Comparison of ENCODE assay signal across 16 cellular contexts in the genomic region with DNA sequence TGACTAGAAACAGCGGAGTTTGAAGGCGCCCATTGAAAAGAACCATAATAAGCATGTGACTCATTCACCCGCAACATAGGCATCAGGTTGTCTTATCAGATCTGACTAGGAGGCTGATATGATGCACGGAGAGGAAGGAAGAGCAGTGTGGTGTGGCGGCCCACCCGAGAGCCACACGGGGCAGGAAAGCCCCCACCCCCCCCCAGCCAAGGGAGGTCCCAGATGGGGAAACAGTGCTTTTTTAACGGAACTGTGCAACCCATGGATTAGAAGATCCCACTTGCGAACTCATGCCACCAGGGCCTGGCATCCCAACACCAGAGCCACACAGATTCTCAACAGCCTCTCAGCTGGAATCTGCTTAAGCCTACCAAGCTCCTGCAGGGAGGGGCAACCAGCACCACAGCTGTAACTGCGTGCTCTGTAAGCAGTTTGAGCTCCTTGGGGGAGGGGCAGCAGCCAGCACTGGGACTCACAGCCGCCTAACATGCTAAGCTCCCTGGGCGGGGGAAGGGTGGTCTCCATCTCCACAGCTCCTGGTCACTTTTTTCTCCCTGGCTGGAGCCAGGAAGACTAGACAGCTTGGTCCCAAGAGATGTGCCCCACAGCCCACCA.
DNase-seq lines count a peak whose midpoint lies in the region; ATAC-seq and TF ChIP-seq lines count a peak whose summit lies in the region.
"Had no signal": no experiment of that assay in that cellular context is flagged by ENCODE, and none has a peak within 500 bp of the region (broad histone marks: within the 10 kb centered on the region; RNA-seq: fewer than 3 reads in every experiment).

No MANE protein-coding gene starts in this region.

- peaks cover 2% of the 10 kb centered on the region for H3K4me1 Mint-ChIP-seq in glutamatergic neuron (ENCODE audit: low read depth, unreplicated experiment)
- H3K4me1 Mint-ChIP-seq: natural killer cell had no signal

- H3K36me3 ChIP-seq in colonic mucosa (no peaks in the 10 kb centered on the region), smooth muscle cell (ENCODE audit: low read depth) (no peaks in the 10 kb centered on the region)

- H3K27ac ChIP-seq in colonic mucosa = no peak overlapping the region
- H3K27ac ChIP-seq in smooth muscle cell (ENCODE audit: low read depth) = no peak overlapping the region
- H3K27ac ChIP-seq: psoas muscle had no signal

- no peak overlapping the region for H3K4me3 Mint-ChIP-seq in glutamatergic neuron (ENCODE audit: unreplicated experiment)
- H3K4me3 Mint-ChIP-seq: activated T-cell treated with anti-CD3 and anti-CD28 coated beads, Interleukin-2, amount 50 U/mL, for 24 hours; natural killer cell; type B pancreatic cell had no signal

- no peak overlapping the region for H3K27ac Mint-ChIP-seq in glutamatergic neuron (ENCODE audit: unreplicated experiment)
- H3K27ac Mint-ChIP-seq: activated T-cell treated with anti-CD3 and anti-CD28 coated beads, Interleukin-2, amount 50 U/mL, for 24 hours; natural killer cell; type B pancreatic cell had no signal

- intact Hi-C loops in colonic mucosa (cut with DNase I) = no loop called here

- H3K27me3 Mint-ChIP-seq in glutamatergic neuron (ENCODE audit: unreplicated experiment) = peaks cover 3% of the 10 kb centered on the region
- H3K27me3 Mint-ChIP-seq: activated T-cell treated with anti-CD3 and anti-CD28 coated beads, Interleukin-2, amount 50 U/mL, for 24 hours; type B pancreatic cell had no signal

- H3K4me3 ChIP-seq in retinal pigment epithelial cell (ENCODE audit: low read length) = no peak overlapping the region
- H3K4me3 ChIP-seq in colonic mucosa = no peak overlapping the region
- H3K4me3 ChIP-seq in smooth muscle cell = no peak overlapping the region
- H3K4me3 ChIP-seq: psoas muscle had no signal

- peaks cover 5% of the 10 kb centered on the region for H3K9me3 Mint-ChIP-seq in glutamatergic neuron (ENCODE audit: unreplicated experiment)

- no peaks in the 10 kb centered on the region for H3F3A ChIP-seq in smooth muscle cell (ENCODE audit: low read depth)

- H3K9me3 ChIP-seq in colonic mucosa = no peaks in the 10 kb centered on the region
- H3K9me3 ChIP-seq in smooth muscle cell (replicated peaks; ENCODE audit: low read depth) = no peaks in the 10 kb centered on the region
- H3K9me3 ChIP-seq: psoas muscle had no signal

- H3K9ac ChIP-seq in colonic mucosa (ENCODE audit: low read depth in 2 of 2, low read length in 2 of 2) = no peak overlapping the region
- H3K9ac ChIP-seq in smooth muscle cell (ENCODE audit: low read depth) = no peak overlapping the region

- no peak overlapping the region for H3K4me2 ChIP-seq in smooth muscle cell

- no peaks in the 10 kb centered on the region for H4K20me1 ChIP-seq in smooth muscle cell (ENCODE audit: low read depth)

- peaks cover 6% of the 10 kb centered on the region for H3K36me3 Mint-ChIP-seq in glutamatergic neuron (ENCODE audit: unreplicated experiment)
- H3K36me3 Mint-ChIP-seq: natural killer cell had no signal

- no peaks in the 10 kb centered on the region for H3K79me2 ChIP-seq in smooth muscle cell (ENCODE audit: low read depth)

- H2AFZ ChIP-seq in smooth muscle cell (ENCODE audit: low read depth) = no peak overlapping the region

- WGBS in smooth muscle cell (ENCODE audit: low lambda C conversion rate) = 69% methylated on average over 12 of the region's 12 CpGs

- DNase-seq in RPMI7951 (ENCODE audit: low read depth) = peak; percentile 88
- peak; percentile 55 for DNase-seq in glutamatergic neuron
- DNase-seq in retinal pigment epithelial cell (ENCODE audit: low read depth) = peak; percentile 34
- DNase-seq in colonic mucosa = no peak
- no peak for DNase-seq in smooth muscle cell (lab: John Stamatoyannopoulos, UW; ENCODE audit: unreplicated experiment)
- DNase-seq: activated CD4-positive, alpha-beta T cell treated with anti-CD3 and anti-CD28 coated beads, Interleukin-2, amount 50 U/mL, for 4 hours; activated T-cell treated with anti-CD3 and anti-CD28 coated beads, Interleukin-2, amount 50 U/mL, for 24 hours; C1 segment of cervical spinal cord; natural killer cell; NCI-H187; NCI-H446; psoas muscle; stimulated activated naive CD4-positive, alpha-beta T cell had no signal

- H3K4me1 ChIP-seq in colonic mucosa = no peaks in the 10 kb centered on the region
- no peaks in the 10 kb centered on the region for H3K4me1 ChIP-seq in smooth muscle cell (ENCODE audit: low read depth)
- H3K4me1 ChIP-seq: psoas muscle had no signal

- ATAC-seq in HG03354 (IDR thresholded peaks at IDR 0.05; ENCODE audit: poor library complexity, severe bottlenecking, unreplicated experiment) (peak; percentile 58), HG02759 (IDR thresholded peaks at IDR 0.05; ENCODE audit: unreplicated experiment) (no peak)
- ATAC-seq: psoas muscle had no signal

- TF ChIP-seq CTCF in glutamatergic neuron (IDR thresholded peaks at IDR 0.05; ENCODE audit: partially characterized antibody, unreplicated experiment) = no peak
- no peak for TF ChIP-seq CTCF in retinal pigment epithelial cell (conservative IDR thresholded peaks at IDR 0.05; ENCODE audit: low read depth, low read length)
- no peak for TF ChIP-seq CTCF in colonic mucosa (IDR thresholded peaks at IDR 0.05)
- TF ChIP-seq CTCF in smooth muscle cell (IDR thresholded peaks at IDR 0.05; ENCODE audit: borderline replicate concordance, insufficient read depth, poor library complexity, severe bottlenecking) = no peak

- H3K27me3 ChIP-seq in colonic mucosa = no peaks in the 10 kb centered on the region
- no peaks in the 10 kb centered on the region for H3K27me3 ChIP-seq in smooth muscle cell (ENCODE audit: low read depth)

Comparison
In these comparisons a context has a peak if more than half of its experiments do, and no peak if none do; other contexts are left out.
1. DNase-seq: peak in RPMI7951 (single experiment), glutamatergic neuron (single experiment) and retinal pigment epithelial cell (single experiment); none in colonic mucosa (single experiment) and smooth muscle cell (single experiment).